Comparison of ENCODE assay signal across 1 cellular context in genomic region chr17:72661093-72661944, GRCh38.
TF ChIP-seq lines count a peak whose summit lies in the region.

No MANE protein-coding gene starts in this region.

TF ChIP-seq in GM23338, 12 proteins besides CTCF, POLR2A, EP300 and RAD21 (continued from another document):
- TF ChIP-seq ZNF462 (CRISPR knock-in tag; IDR thresholded peaks at IDR 0.05) (no peak), STAT1 (IDR thresholded peaks at IDR 0.05; ENCODE audit: unreplicated experiment) (no peak)
